In genomic region chr12:75389706-75390105, GRCh38 we compare ENCODE assay signal across 1 cellular context.
TF ChIP-seq lines count a peak whose summit lies in the region.

No MANE protein-coding gene starts in this region.

TF ChIP-seq in GM12878, 131 proteins besides CTCF, POLR2A, EP300 and RAD21:
- TF ChIP-seq MTA3 (IDR thresholded peaks at IDR 0.05; ENCODE audit: borderline replicate concordance, low read length), result no peak
- no peak for TF ChIP-seq SMAD1 (IDR thresholded peaks at IDR 0.05; ENCODE audit: low read depth, partially characterized antibody)
- no peak for TF ChIP-seq STAT1 (conservative IDR thresholded peaks at IDR 0.05)
- no peak for TF ChIP-seq RCOR1 (conservative IDR thresholded peaks at IDR 0.05; ENCODE audit: low read depth, low read length)
- TF ChIP-seq ZNF687 (IDR thresholded peaks at IDR 0.05), result no peak
- TF ChIP-seq CBFB (IDR thresholded peaks at IDR 0.05; ENCODE audit: low read depth), result no peak
- no peak for TF ChIP-seq BMI1 (IDR thresholded peaks at IDR 0.05; ENCODE audit: borderline replicate concordance)
- no peak for TF ChIP-seq POLR2AphosphoS5 (IDR thresholded peaks at IDR 0.05; ENCODE audit: low read length)
- TF ChIP-seq ZNF274 (IDR thresholded peaks at IDR 0.05; ENCODE audit: insufficient read depth, insufficient read length), result no peak
- no peak for TF ChIP-seq EZH2 (IDR thresholded peaks at IDR 0.05; ENCODE audit: borderline replicate concordance, control insufficient read depth, low read depth, low read length)
- no peak for TF ChIP-seq ZBTB40 (IDR thresholded peaks at IDR 0.05; ENCODE audit: borderline replicate concordance)
